15 cellular contexts compared by ENCODE assay signal in the genomic region with DNA sequence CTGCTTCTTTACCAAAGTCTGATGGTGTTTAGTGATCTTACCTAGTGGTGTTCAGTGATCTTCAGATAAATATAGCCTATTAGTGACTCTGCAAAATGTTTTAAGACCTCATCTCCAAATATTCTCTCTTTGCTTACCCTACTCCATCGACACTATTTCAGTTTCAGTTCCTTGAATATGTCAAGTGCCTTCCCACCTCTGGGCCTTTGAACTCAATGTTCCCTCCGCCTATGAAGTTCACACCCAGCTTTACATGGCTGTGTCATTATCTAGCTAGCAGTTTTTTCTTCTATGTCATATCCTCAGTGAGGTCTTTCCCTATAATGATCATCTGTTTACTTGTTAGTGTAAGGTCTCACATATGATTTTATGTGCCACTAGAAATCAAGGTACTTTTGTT.
A peak's percentile ranks its signal among the peaks of the same experiment; 100 is the strongest.
DNase-seq lines count a peak whose midpoint lies in the region; ATAC-seq, FAIRE-seq and TF ChIP-seq lines count a peak whose summit lies in the region.
"Had no signal": no experiment of that assay in that cellular context is flagged by ENCODE, and none has a peak within 500 bp of the region (broad histone marks: within the 10 kb centered on the region; RNA-seq: fewer than 3 reads in every experiment).

No MANE protein-coding gene starts in this region.

- no TSS peak for BruUV-seq in GM12878 (replicated peaks; lab: Mats Ljungman, UMichigan)

- H3K4me1 ChIP-seq in MM.1S (ENCODE audit: low read length) (peaks cover 11% of the 10 kb centered on the region; the same call in 1 of the 2 replicates), GM12878 (ENCODE audit: control insufficient read depth, insufficient read depth, low read length) (no peaks in the 10 kb centered on the region), small intestine (ENCODE audit: control insufficient read depth in 2 of 2, insufficient read depth in 1 of 2, low read depth in 1 of 2, low read length in 1 of 2) (no peaks in the 10 kb centered on the region), vagina (no peaks in the 10 kb centered on the region)

- CTCF ChIA-PET in GM12878 (lab: Yijun Ruan, JAX) = interaction anchor here (1.9 kb wide), 1 partner anchor 112 kb away, joined by 3 read pairs; no protein-coding TSS in a partner anchor

- 0 out of 2 replicates have a peak, but pooled peaks cover 3% of the 10 kb centered on the region for H3F3A ChIP-seq in MM.1S (ENCODE audit: insufficient read depth, low read length)

- no peak for FAIRE-seq in GM12878 (lab: Jason Lieb, UNC)
- FAIRE-seq in small intestine (lab: Jason Lieb, UNC) = no peak
- FAIRE-seq: A204.1 had no signal

- H3K4me2 ChIP-seq in MM.1S (ENCODE audit: low read depth, low read length) (peak overlapping the region; percentile 32), GM12878 (ENCODE audit: control insufficient read depth, insufficient read depth) (no peak overlapping the region)

- 3% methylated on average over 2 of the region's 2 CpGs for WGBS in GM12878 (ENCODE audit: insufficient coverage, insufficient replicate concordance, low lambda C conversion rate, missing lambda C conversion rate)
- 22 to 47% (median 24%) methylated on average over 2 of the region's 2 CpGs for WGBS in small intestine, 3 donors

- intact Hi-C loops in GM12878 (cut with micrococcal nuclease; ENCODE audit: unreplicated experiment) = no loop called here
- intact Hi-C loops in vagina (cut with DNase I) = no loop called here

- H3K27me3 ChIP-seq in MM.1S (replicated peaks; ENCODE audit: insufficient read depth, low read length) = no peaks in the 10 kb centered on the region
- no peaks in the 10 kb centered on the region for H3K27me3 ChIP-seq in GM12878 (replicated peaks in 1 of 2; ENCODE audit: control insufficient read depth in 2 of 2, insufficient read depth in 2 of 2, low read length in 1 of 2)
- H3K27me3 ChIP-seq in small intestine (ENCODE audit: control insufficient read depth in 2 of 2, insufficient read depth in 2 of 2, low read length in 2 of 2) = no peaks in the 10 kb centered on the region
- H3K27me3 ChIP-seq in vagina = no peaks in the 10 kb centered on the region

- H3K4me3 ChIP-seq in MM.1S (ENCODE audit: low read length) (peak overlapping the region; percentile 14; the same call in 1 of the 2 replicates), GM12878 (no peak overlapping the region), small intestine (ENCODE audit: low read depth in 1 of 2, low read length in 2 of 2) (no peak overlapping the region), vagina (no peak overlapping the region)
- H3K4me3 ChIP-seq: GM23248 had no signal

- POLR2A ChIA-PET in GM12878 (lab: Charles Lee) = no interaction called here

- H3K9me3 Mint-ChIP-seq in mesothelial cell of epicardium = peaks cover 4% of the 10 kb centered on the region

- no peak for TF ChIP-seq EP300 in GM12878 (IDR thresholded peaks at IDR 0.05; ENCODE audit: borderline replicate concordance in 1 of 2, control insufficient read depth in 1 of 2, low read depth in 2 of 2, low read length in 2 of 2)

- no peak overlapping the region for H3K27ac Mint-ChIP-seq in mesothelial cell of epicardium
- H3K27ac Mint-ChIP-seq: CD14-positive monocyte; CD8-positive, alpha-beta T cell had no signal

- TF ChIP-seq POLR2A in GM12878 (IDR thresholded peaks at IDR 0.05; ENCODE audit: low read depth, low read length) (no peak), vagina (IDR thresholded peaks at IDR 0.05) (no peak)

- ATAC-seq in GM19351 (IDR thresholded peaks at IDR 0.05; ENCODE audit: unreplicated experiment) (peak; percentile 48), GM12878 (peak; percentile 62)
- ATAC-seq: CD8-positive, alpha-beta T cell had no signal

- H2AFZ ChIP-seq in MM.1S (ENCODE audit: low read length) (peak overlapping the region; percentile 33), GM12878 (ENCODE audit: control insufficient read depth, low read depth, low read length) (no peak overlapping the region)
- H2AFZ ChIP-seq: GM23248 had no signal

- in situ Hi-C loops in GM12878 (cut with MboI) = no loop called here

- H3K9me2 ChIP-seq in MM.1S (replicated peaks; ENCODE audit: insufficient read depth, low read length) = no peaks in the 10 kb centered on the region

- RAD21 ChIA-PET in GM12878 (lab: Charles Lee; ENCODE audit: unreplicated experiment) = no interaction called here

- H3K36me3 ChIP-seq in MM.1S (replicated peaks; ENCODE audit: insufficient read depth, low read length) (no peaks in the 10 kb centered on the region), GM12878 (ENCODE audit: control insufficient read depth in 2 of 2, insufficient read depth in 2 of 2, low read length in 1 of 2) (no peaks in the 10 kb centered on the region), small intestine (ENCODE audit: control insufficient read depth in 2 of 2, insufficient read depth in 2 of 2, low read length in 2 of 2) (no peaks in the 10 kb centered on the region), vagina (no peaks in the 10 kb centered on the region)

- SMC1A ChIA-PET in GM12878 (lab: Charles Lee; ENCODE audit: uncharacterized antibody, unreplicated experiment) = no interaction called here

- H3K9ac ChIP-seq in MM.1S (ENCODE audit: low read length) (no peak overlapping the region), GM12878 (ENCODE audit: control insufficient read depth, insufficient read depth, low read length) (no peak overlapping the region)
- H3K9ac ChIP-seq: GM23248 had no signal

- no peak for TF ChIP-seq RAD21 in GM12878 (IDR thresholded peaks at IDR 0.05; ENCODE audit: insufficient read depth, low read depth, low read length)

- no peaks in the 10 kb centered on the region for H3K4me1 Mint-ChIP-seq in mesothelial cell of epicardium
- H3K4me1 Mint-ChIP-seq: CD14-positive monocyte had no signal

- H3K27me3 Mint-ChIP-seq in mesothelial cell of epicardium (ENCODE audit: low read depth) = no peaks in the 10 kb centered on the region

- H3K27ac ChIP-seq in MM.1S (ENCODE audit: low read length) (peak overlapping the region; percentile 52; the same call in 1 of the 2 replicates), GM12878 (ENCODE audit: control insufficient read depth, insufficient read depth) (no peak overlapping the region), small intestine (ENCODE audit: low read depth in 1 of 2, low read length in 1 of 2) (no peak overlapping the region), vagina (no peak overlapping the region)
- H3K27ac ChIP-seq: GM23248 had no signal

- TF ChIP-seq CTCF in MM.1S (IDR thresholded peaks at IDR 0.05; ENCODE audit: low read length) (no peak), GM12878 (IDR thresholded peaks at IDR 0.05 in 2 of 3, conservative IDR thresholded peaks at IDR 0.05 in 1 of 3; ENCODE audit: control insufficient read depth in 2 of 3, extremely low read depth in 1 of 3, insufficient read depth in 1 of 3, low read depth in 3 of 3, low read length in 3 of 3) (no peak), mesothelial cell of epicardium (IDR thresholded peaks at IDR 0.05; ENCODE audit: unreplicated experiment) (no peak), vagina (IDR thresholded peaks at IDR 0.05) (no peak)

- H3K4me3 Mint-ChIP-seq in mesothelial cell of epicardium = no peak overlapping the region
- H3K4me3 Mint-ChIP-seq: CD14-positive monocyte; CD8-positive, alpha-beta T cell had no signal

- H3K79me2 ChIP-seq in MM.1S (ENCODE audit: low read length) = no peaks in the 10 kb centered on the region
- no peaks in the 10 kb centered on the region for H3K79me2 ChIP-seq in GM12878 (ENCODE audit: control insufficient read depth, insufficient read depth, low read length)

- DNase-seq in MM.1S (peak; percentile 77), GM12878 (ENCODE audit: low read depth, low spot score) (no peak), small intestine (peak; percentile 51), foreskin melanocyte (no peak), mesothelial cell of epicardium (ENCODE audit: low spot score in 2 of 2, unreplicated experiment in 2 of 2) (no peak), vagina (ENCODE audit: extremely low spot score in 2 of 2) (no peak)
- DNase-seq: CD8-positive, alpha-beta T cell; COR-L47; DND-41; GDM1; GM23248; H7 had no signal

- H3K9me3 ChIP-seq in MM.1S (replicated peaks; ENCODE audit: insufficient read depth, low read length) = no peaks in the 10 kb centered on the region
- no peaks in the 10 kb centered on the region for H3K9me3 ChIP-seq in GM12878 (replicated peaks; ENCODE audit: control insufficient read depth, insufficient read depth, low read length)
- H3K9me3 ChIP-seq in small intestine (ENCODE audit: control insufficient read depth, low read depth) = no peaks in the 10 kb centered on the region
- H3K9me3 ChIP-seq in vagina = no peaks in the 10 kb centered on the region

- H4K20me1 ChIP-seq in MM.1S (ENCODE audit: insufficient read depth, low read length) (no peaks in the 10 kb centered on the region), GM12878 (ENCODE audit: control insufficient read depth, insufficient read depth) (no peaks in the 10 kb centered on the region)

- no peaks in the 10 kb centered on the region for H3K36me3 Mint-ChIP-seq in mesothelial cell of epicardium
- H3K36me3 Mint-ChIP-seq: CD14-positive monocyte; CD8-positive, alpha-beta T cell had no signal

TF ChIP-seq in GM12878, 131 proteins besides CTCF, POLR2A, EP300 and RAD21 (continues in another document):
- TF ChIP-seq NFYA (IDR thresholded peaks at IDR 0.05; ENCODE audit: borderline replicate concordance, low read depth, low read length) = no peak
- TF ChIP-seq KLF5 (IDR thresholded peaks at IDR 0.05; ENCODE audit: partially characterized antibody) = no peak
- no peak for TF ChIP-seq WRNIP1 (IDR thresholded peaks at IDR 0.05; ENCODE audit: borderline replicate concordance, low read depth, low read length)
- TF ChIP-seq NRF1 (conservative IDR thresholded peaks at IDR 0.05; ENCODE audit: low read depth, low read length) = no peak
- no peak for TF ChIP-seq PAX8 (IDR thresholded peaks at IDR 0.05)
- no peak for TF ChIP-seq FOS (IDR thresholded peaks at IDR 0.05; ENCODE audit: borderline replicate concordance, extremely low read depth, insufficient read length)
- TF ChIP-seq RAD51 (IDR thresholded peaks at IDR 0.05) = no peak
- TF ChIP-seq JUND (IDR thresholded peaks at IDR 0.05; ENCODE audit: low read depth, low read length) = no peak
- TF ChIP-seq, protein P1, sequence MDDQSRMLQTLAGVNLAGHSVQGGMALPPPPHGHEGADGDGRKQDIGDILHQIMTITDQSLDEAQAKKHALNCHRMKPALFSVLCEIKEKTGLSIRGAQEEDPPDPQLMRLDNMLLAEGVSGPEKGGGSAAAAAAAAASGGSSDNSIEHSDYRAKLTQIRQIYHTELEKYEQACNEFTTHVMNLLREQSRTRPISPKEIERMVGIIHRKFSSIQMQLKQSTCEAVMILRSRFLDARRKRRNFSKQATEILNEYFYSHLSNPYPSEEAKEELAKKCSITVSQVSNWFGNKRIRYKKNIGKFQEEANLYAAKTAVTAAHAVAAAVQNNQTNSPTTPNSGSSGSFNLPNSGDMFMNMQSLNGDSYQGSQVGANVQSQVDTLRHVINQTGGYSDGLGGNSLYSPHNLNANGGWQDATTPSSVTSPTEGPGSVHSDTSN (IDR thresholded peaks at IDR 0.05; ENCODE audit: insufficient replicate concordance, low read depth, low read length) = no peak
- no peak for TF ChIP-seq ZNF384 (IDR thresholded peaks at IDR 0.05; ENCODE audit: borderline replicate concordance, low read depth, low read length)
- TF ChIP-seq KAT2A (conservative IDR thresholded peaks at IDR 0.05; ENCODE audit: control insufficient read depth, low read depth, low read length) = no peak

Comparison
In these comparisons a context has a peak if more than half of its experiments do, and no peak if none do; other contexts are left out.
1. DNase-seq: peak in MM.1S (single experiment) and small intestine (single experiment); none in GM12878 (single experiment), foreskin melanocyte (single experiment), mesothelial cell of epicardium (0 of 2) and vagina (0 of 2).